In the genomic region with DNA sequence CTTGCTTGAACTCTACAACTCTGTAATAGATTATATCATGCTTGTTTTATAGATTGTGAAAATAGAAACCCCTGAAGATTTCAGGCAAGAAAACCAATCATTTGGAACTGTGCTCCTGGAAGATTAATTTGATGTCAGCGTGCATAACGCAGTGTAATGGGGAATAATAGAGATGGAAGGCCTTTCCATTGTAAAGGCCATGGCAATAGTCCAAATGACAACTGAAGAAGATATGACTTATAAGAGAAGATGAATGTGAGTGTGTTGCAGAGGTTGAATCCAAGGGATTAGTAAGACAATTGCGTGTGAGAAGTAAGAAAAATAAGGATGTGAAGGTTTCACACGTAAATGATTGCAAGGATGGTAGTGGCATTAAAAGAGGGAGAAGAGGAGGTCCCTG, we compare ENCODE assay signal across 21 cellular contexts.
"Had no signal": no experiment of that assay in that cellular context is flagged by ENCODE, and none has a peak within 500 bp of the region (broad histone marks: within the 10 kb centered on the region; RNA-seq: fewer than 3 reads in every experiment).

No MANE protein-coding gene starts in this region.

- H3K4me1 ChIP-seq: colonic mucosa, heart right ventricle, left lung, pancreas, testis, tibial artery had no signal

- DNase-seq: colonic mucosa; dermis blood vessel endothelial cell; effector memory CD4-positive, alpha-beta T cell; foreskin keratinocyte; glutamatergic neuron; heart right ventricle; hippocampal formation; left cardiac atrium; left lung; naive thymus-derived CD8-positive, alpha-beta T cell; occipital lobe; pancreas; sigmoid colon; stimulated activated CD4-positive, alpha-beta T cell treated with anti-CD3 and anti-CD28 coated beads, Interleukin-4, amount 100 ng/mL, for 4 hours; stimulated activated naive CD8-positive, alpha-beta T cell treated with anti-CD3 and anti-CD28 coated beads, Interleukin-15, Interleukin-2, amounts not matched to agents 100 U/mL and 50 U/mL, for 24 hours; substantia nigra; testis; tibial artery had no signal

- H3K27me3 ChIP-seq: colonic mucosa, esophagus muscularis mucosa, foreskin keratinocyte, left lung, pancreas, right atrium auricular region, sigmoid colon, testis, tibial artery had no signal

- H3K27ac ChIP-seq: colonic mucosa, foreskin keratinocyte, heart right ventricle, left lung, pancreas, right atrium auricular region, testis, tibial artery had no signal

- ATAC-seq: foreskin keratinocyte; heart right ventricle; left cardiac atrium; naive thymus-derived CD8-positive, alpha-beta T cell; pancreas; stimulated activated memory B cell treated with anti-CD40 and anti-IgM and Interleukin-4, amounts not matched to agents 10 μg/mL and 1 μg/mL and 100 μg/mL, for 72 hours; stimulated activated naive CD8-positive, alpha-beta T cell treated with anti-CD3 and anti-CD28 coated beads, Interleukin-15, Interleukin-2, amounts not matched to agents 100 U/mL and 50 U/mL, for 24 hours had no signal

- H3K4me3 ChIP-seq: colonic mucosa, esophagus muscularis mucosa, heart right ventricle, left lung, pancreas, right atrium auricular region, sigmoid colon, testis, tibial artery had no signal

- H3K36me3 ChIP-seq: colonic mucosa, esophagus muscularis mucosa, heart right ventricle, left lung, pancreas, right atrium auricular region, sigmoid colon, tibial artery had no signal

- H3K9me3 ChIP-seq: colonic mucosa, esophagus muscularis mucosa, heart right ventricle, left lung, pancreas, right atrium auricular region, sigmoid colon, testis, tibial artery had no signal
